29 cellular contexts compared by ENCODE assay signal in the genomic region with DNA sequence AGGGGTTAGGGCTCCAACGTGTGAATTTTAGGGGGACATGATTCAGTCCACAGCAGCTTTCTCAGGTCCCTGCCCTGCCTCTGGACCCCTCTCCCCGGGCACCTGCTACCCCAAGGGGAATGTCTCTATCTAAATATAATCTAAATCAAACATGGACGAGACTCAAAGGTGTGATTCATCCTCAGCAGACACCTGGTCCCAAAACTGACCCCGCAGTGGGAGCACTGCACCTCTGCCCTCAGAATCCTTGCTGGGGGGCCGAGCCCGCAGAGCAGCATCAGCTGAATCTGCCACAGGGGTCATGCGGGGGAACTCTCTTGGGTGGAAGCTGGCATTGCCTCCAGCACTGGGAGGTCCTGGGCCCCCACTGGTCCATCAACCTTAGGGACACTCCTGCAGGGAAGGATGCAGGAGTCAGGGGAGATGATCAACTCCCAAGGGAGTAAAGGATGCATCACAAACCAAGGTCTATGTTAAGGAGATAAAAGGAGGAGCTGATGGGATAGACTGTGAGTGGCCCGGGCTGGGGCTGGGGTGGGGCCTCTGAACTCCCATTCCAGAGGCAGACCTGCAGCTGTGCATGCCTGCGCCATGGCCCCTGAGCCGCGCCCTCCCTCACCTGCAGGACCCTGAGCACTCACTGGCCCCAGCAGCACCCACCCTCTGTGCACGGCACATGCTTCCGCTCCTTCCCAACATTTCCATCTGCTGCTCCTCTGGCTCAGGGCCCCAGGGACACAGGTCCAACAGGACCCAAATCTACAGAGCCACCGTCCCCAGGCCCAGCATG. TPM values are rescaled to one million over a fixed set of nuclear protein-coding genes. Genes with fewer than 3 reads are reported as not detected.
"Had no signal": no experiment of that assay in that cellular context is flagged by ENCODE, and none has a peak within 500 bp of the region (broad histone marks: within the 10 kb centered on the region; RNA-seq: fewer than 3 reads in every experiment).

No MANE protein-coding gene starts in this region.

- H3K27me3 Mint-ChIP-seq: activated CD4-positive, alpha-beta memory T cell treated with anti-CD3 and anti-CD28 coated beads for 36 hours; activated CD4-positive, alpha-beta T cell treated with anti-CD3 and anti-CD28 coated beads, Interleukin-2, amount 10 ng/mL, durations not matched to agents 24 days and 14 days; activated naive CD4-positive, alpha-beta T cell treated with anti-CD3 and anti-CD28 coated beads, Interleukin-2, amount 10 ng/mL, durations not matched to agents 7 days and 5 days had no signal

- H3K27ac ChIP-seq: breast epithelium, colonic mucosa, epithelial cell of prostate, esophagus squamous epithelium, heart right ventricle, skin epidermis, testis, transverse colon had no signal

- ATAC-seq: heart right ventricle; naive thymus-derived CD4-positive, alpha-beta T cell; sciatic nerve; stimulated activated naive CD8-positive, alpha-beta T cell treated with anti-CD3 and anti-CD28 coated beads, Interleukin-15, Interleukin-2, amounts not matched to agents 100 U/mL and 50 U/mL, for 24 hours; T-helper 17 cell had no signal

- H3K9me3 ChIP-seq: breast epithelium, colonic mucosa, esophagus squamous epithelium, testis, transverse colon had no signal

- DNase-seq: activated CD4-positive, alpha-beta memory T cell treated with anti-CD3 and anti-CD28 coated beads for 36 hours; activated CD4-positive, alpha-beta T cell treated with anti-CD3 and anti-CD28 coated beads, Interleukin-2, amount 10 ng/mL, durations not matched to agents 24 days and 14 days; activated CD4-positive, CD25-positive, alpha-beta regulatory T cell treated with anti-CD3 and anti-CD28 coated beads, Interleukin-2, amount 50 U/mL, for 72 hours; activated CD8-positive, alpha-beta memory T cell treated with anti-CD3 and anti-CD28 coated beads, Interleukin-2, amount 50 U/mL, for 48 hours; activated gamma-delta T cell; activated naive CD4-positive, alpha-beta T cell treated with anti-CD3 and anti-CD28 coated beads, Interleukin-2, amount 10 ng/mL, durations not matched to agents 7 days and 5 days; activated T-cell treated with anti-CD3 and anti-CD28 coated beads, Interleukin-2, amount 50 U/mL, for 24 hours; amygdala; effector CD8-positive, alpha-beta T cell; esophagus squamous epithelium; foreskin melanocyte; heart right ventricle; midbrain; naive thymus-derived CD4-positive, alpha-beta T cell; occipital lobe; stimulated activated CD4-positive, alpha-beta T cell treated with anti-CD3 and anti-CD28 coated beads, Interleukin-12 subunit alpha, Interleukin-12 subunit beta, amount 100 ng/mL, for 4 hours; stimulated activated CD4-positive, alpha-beta T cell treated with anti-CD3 and anti-CD28 coated beads, Interleukin-4, amount 100 ng/mL, for 1 hour; stimulated activated naive CD8-positive, alpha-beta T cell treated with anti-CD3 and anti-CD28 coated beads, Interleukin-15, Interleukin-2, amounts not matched to agents 100 U/mL and 50 U/mL, for 24 hours; T-helper 17 cell; T1000; testis; transverse colon had no signal

- H3K36me3 ChIP-seq: breast epithelium, colonic mucosa, esophagus squamous epithelium, heart right ventricle, transverse colon had no signal

- H3K27me3 ChIP-seq: colonic mucosa, testis, transverse colon had no signal

- H3K9me3 Mint-ChIP-seq: activated CD4-positive, alpha-beta memory T cell treated with anti-CD3 and anti-CD28 coated beads for 36 hours; activated CD4-positive, alpha-beta T cell treated with anti-CD3 and anti-CD28 coated beads, Interleukin-2, amount 10 ng/mL, durations not matched to agents 24 days and 14 days; activated naive CD4-positive, alpha-beta T cell treated with anti-CD3 and anti-CD28 coated beads, Interleukin-2, amount 10 ng/mL, durations not matched to agents 7 days and 5 days; activated T-cell treated with anti-CD3 and anti-CD28 coated beads, Interleukin-2, amount 50 U/mL, for 24 hours; central memory CD8-positive, alpha-beta T cell had no signal

- H3K4me3 ChIP-seq: breast epithelium, colonic mucosa, esophagus squamous epithelium, heart right ventricle, skin epidermis, testis, transverse colon had no signal

- H3K4me1 ChIP-seq: breast epithelium, colonic mucosa, esophagus squamous epithelium, testis, transverse colon had no signal

- H3K4me3 Mint-ChIP-seq: activated CD4-positive, alpha-beta memory T cell treated with anti-CD3 and anti-CD28 coated beads for 36 hours; activated CD4-positive, alpha-beta T cell treated with anti-CD3 and anti-CD28 coated beads, Interleukin-2, amount 10 ng/mL, durations not matched to agents 24 days and 14 days; activated naive CD4-positive, alpha-beta T cell treated with anti-CD3 and anti-CD28 coated beads, Interleukin-2, amount 10 ng/mL, durations not matched to agents 7 days and 5 days; activated T-cell treated with anti-CD3 and anti-CD28 coated beads, Interleukin-2, amount 50 U/mL, for 24 hours; central memory CD8-positive, alpha-beta T cell; naive thymus-derived CD4-positive, alpha-beta T cell; T-helper 17 cell had no signal

- H3K4me1 Mint-ChIP-seq: activated CD4-positive, alpha-beta T cell treated with anti-CD3 and anti-CD28 coated beads, Interleukin-2, amount 10 ng/mL, durations not matched to agents 24 days and 14 days; activated naive CD4-positive, alpha-beta T cell treated with anti-CD3 and anti-CD28 coated beads, Interleukin-2, amount 10 ng/mL, durations not matched to agents 7 days and 5 days; naive thymus-derived CD4-positive, alpha-beta T cell had no signal

- H3K27ac Mint-ChIP-seq: activated CD4-positive, alpha-beta memory T cell treated with anti-CD3 and anti-CD28 coated beads for 36 hours; activated CD4-positive, alpha-beta T cell treated with anti-CD3 and anti-CD28 coated beads, Interleukin-2, amount 10 ng/mL, durations not matched to agents 24 days and 14 days; activated naive CD4-positive, alpha-beta T cell treated with anti-CD3 and anti-CD28 coated beads, Interleukin-2, amount 10 ng/mL, durations not matched to agents 7 days and 5 days; activated T-cell treated with anti-CD3 and anti-CD28 coated beads, Interleukin-2, amount 50 U/mL, for 24 hours; naive thymus-derived CD4-positive, alpha-beta T cell; T-helper 17 cell had no signal

- H3K36me3 Mint-ChIP-seq: activated CD4-positive, alpha-beta memory T cell treated with anti-CD3 and anti-CD28 coated beads for 36 hours; activated naive CD4-positive, alpha-beta T cell treated with anti-CD3 and anti-CD28 coated beads, Interleukin-2, amount 10 ng/mL, durations not matched to agents 7 days and 5 days; naive thymus-derived CD4-positive, alpha-beta T cell had no signal

RNA-seq across cellular contexts. Expression of gene ADRA2C, which starts 54.0 kb away (rescaled TPM):
- total RNA-seq: activated CD4-positive, alpha-beta memory T cell treated with anti-CD3 and anti-CD28 coated beads for 36 hours; activated CD4-positive, alpha-beta T cell treated with anti-CD3 and anti-CD28 coated beads, Interleukin-2, amount 10 ng/mL, durations not matched to agents 24 days and 14 days; activated CD8-positive, alpha-beta memory T cell treated with anti-CD3 and anti-CD28 coated beads for 36 hours; naive thymus-derived CD4-positive, alpha-beta T cell; T-helper 17 cell had no signal
- polyA plus RNA-seq: naive thymus-derived CD4-positive, alpha-beta T cell had no signal
